ENCODE assay signal across 10 cellular contexts in the genomic region with DNA sequence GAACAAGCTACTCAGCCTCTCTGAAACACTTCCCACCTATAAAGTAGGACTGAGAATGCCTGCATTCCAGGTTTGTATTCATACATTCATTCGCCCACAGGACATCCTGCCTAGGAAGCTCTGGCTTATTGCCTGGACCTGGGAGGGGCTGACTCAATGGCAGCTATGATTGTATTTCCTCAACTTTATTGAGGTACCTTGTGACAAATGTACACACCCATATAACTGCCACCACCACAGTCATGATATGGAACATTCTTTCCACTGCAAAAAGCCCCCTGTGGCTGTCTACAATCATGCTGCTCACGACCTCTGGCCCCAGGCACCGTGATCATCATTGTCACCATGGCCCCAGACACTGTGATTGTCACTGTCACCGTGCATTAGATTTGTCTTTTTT.
DNase-seq lines count a peak whose midpoint lies in the region; ATAC-seq and TF ChIP-seq lines count a peak whose summit lies in the region.
"Had no signal": no experiment of that assay in that cellular context is flagged by ENCODE, and none has a peak within 500 bp of the region (broad histone marks: within the 10 kb centered on the region; RNA-seq: fewer than 3 reads in every experiment).

No MANE protein-coding gene starts in this region.

- ATAC-seq in activated naive CD4-positive, alpha-beta T cell treated with anti-CD3 and anti-CD28 coated beads, Interleukin-2, amount 50 U/mL, for 72 hours = peak; percentile 85 to 91
- ATAC-seq in activated naive CD8-positive, alpha-beta T cell treated with anti-CD3 and anti-CD28 coated beads, Interleukin-2, amount 10 ng/mL, durations not matched to agents 7 days and 5 days (ENCODE audit: low read depth) = peak; percentile 64
- peak; percentile 43 for ATAC-seq in left ventricle myocardium superior
- ATAC-seq: activated T-cell treated with anti-CD3 and anti-CD28 coated beads, Interleukin-2, amount 50 U/mL, for 4 hours had no signal

- H3K27ac ChIP-seq in transverse colon = peak overlapping the region; percentile 59 to 70 (median 65)

- no peak for DNase-seq in activated naive CD4-positive, alpha-beta T cell treated with anti-CD3 and anti-CD28 coated beads, Interleukin-2, amount 50 U/mL, for 72 hours (ENCODE audit: low spot score in 2 of 2)
- no peak for DNase-seq in activated naive CD4-positive, alpha-beta T cell treated with anti-CD3 and anti-CD28 coated beads, Interleukin-2, amount 50 U/mL, for 16 hours
- no peak for DNase-seq in activated naive CD8-positive, alpha-beta T cell treated with anti-CD3 and anti-CD28 coated beads, Interleukin-2, amount 10 ng/mL, durations not matched to agents 7 days and 5 days
- DNase-seq in left ventricle myocardium superior (no peak), transverse colon (peak; percentile 85), hepatic stellate cell (ENCODE audit: low spot score) (no peak), foreskin melanocyte (no peak), NCI-H82 (lab: John Stamatoyannopoulos, UW) (no peak)
- DNase-seq: activated T-cell treated with anti-CD3 and anti-CD28 coated beads, Interleukin-2, amount 50 U/mL, for 4 hours; NCI-H2107 had no signal

- H3K27me3 ChIP-seq in transverse colon = no peaks in the 10 kb centered on the region

- H3K9me3 ChIP-seq in transverse colon = peaks cover 5 to 13% of the 10 kb centered on the region in 2 donors

- peaks cover 0 to 13% of the 10 kb centered on the region in 2 donors for H3K36me3 Mint-ChIP-seq in activated naive CD4-positive, alpha-beta T cell treated with anti-CD3 and anti-CD28 coated beads, Interleukin-2, amount 50 U/mL, for 72 hours
- no peaks in the 10 kb centered on the region for H3K36me3 Mint-ChIP-seq in activated naive CD8-positive, alpha-beta T cell treated with anti-CD3 and anti-CD28 coated beads, Interleukin-2, amount 10 ng/mL, durations not matched to agents 7 days and 5 days

- peaks cover 3 to 18% (median 8%) of the 10 kb centered on the region in 4 donors for H3K4me1 ChIP-seq in transverse colon

- TF ChIP-seq EP300 in transverse colon (IDR thresholded peaks at IDR 0.05; ENCODE audit: low read depth) = peak; percentile 89

- no peak overlapping the region for H3K4me3 Mint-ChIP-seq in activated naive CD8-positive, alpha-beta T cell treated with anti-CD3 and anti-CD28 coated beads, Interleukin-2, amount 10 ng/mL, durations not matched to agents 7 days and 5 days
- H3K4me3 Mint-ChIP-seq: activated T-cell treated with anti-CD3 and anti-CD28 coated beads, Interleukin-2, amount 50 U/mL, for 4 hours had no signal

- H3K4me3 ChIP-seq in transverse colon = no peak overlapping the region

- H3K4me1 Mint-ChIP-seq in activated naive CD8-positive, alpha-beta T cell treated with anti-CD3 and anti-CD28 coated beads, Interleukin-2, amount 10 ng/mL, durations not matched to agents 7 days and 5 days = no peaks in the 10 kb centered on the region

- POLR2A ChIA-PET in activated naive CD8-positive, alpha-beta T cell treated with anti-CD3 and anti-CD28 coated beads, Interleukin-2, amount 10 ng/mL, durations not matched to agents 7 days and 5 days (lab: Charles Lee) = no interaction called here

- peak in 2 of 5 experiments; percentile 49 to 52 for TF ChIP-seq CTCF in transverse colon (IDR thresholded peaks at IDR 0.05)

- no peak for TF ChIP-seq POLR2A in transverse colon (IDR thresholded peaks at IDR 0.05)

- H3K27me3 Mint-ChIP-seq in activated naive CD8-positive, alpha-beta T cell treated with anti-CD3 and anti-CD28 coated beads, Interleukin-2, amount 10 ng/mL, durations not matched to agents 7 days and 5 days = peaks cover 2% of the 10 kb centered on the region

- H3K36me3 ChIP-seq in transverse colon = no peaks in the 10 kb centered on the region

- intact Hi-C loops in left ventricle myocardium superior (cut with micrococcal nuclease) (no loop called here), transverse colon (cut with DNase I; ENCODE audit: low total_unique reads) (no loop called here)

- in situ Hi-C loops in transverse colon (cut with MboI; ENCODE audit: low pct_ligation_motif_present in 1 of 4, low pct_unique_long_range_greater_than_20kb in 1 of 4, low sequenced_read_pairs in 3 of 4) = no loop called here

- H3K27ac Mint-ChIP-seq in activated naive CD4-positive, alpha-beta T cell treated with anti-CD3 and anti-CD28 coated beads, Interleukin-2, amount 50 U/mL, for 72 hours = no peak overlapping the region
- no peak overlapping the region for H3K27ac Mint-ChIP-seq in activated naive CD8-positive, alpha-beta T cell treated with anti-CD3 and anti-CD28 coated beads, Interleukin-2, amount 10 ng/mL, durations not matched to agents 7 days and 5 days

- H3K9me3 Mint-ChIP-seq in activated naive CD4-positive, alpha-beta T cell treated with anti-CD3 and anti-CD28 coated beads, Interleukin-2, amount 50 U/mL, for 72 hours = peaks cover 13 to 15% of the 10 kb centered on the region in 2 donors
- peaks cover 15% of the 10 kb centered on the region for H3K9me3 Mint-ChIP-seq in activated naive CD8-positive, alpha-beta T cell treated with anti-CD3 and anti-CD28 coated beads, Interleukin-2, amount 10 ng/mL, durations not matched to agents 7 days and 5 days

- 30 to 40% methylated on average over 3 to 4 of the region's 4 CpGs for WGBS in transverse colon (ENCODE audit: low coverage in 1 of 2), 2 donors
